Comparison of ENCODE assay signal across 9 cellular contexts in the genomic region with DNA sequence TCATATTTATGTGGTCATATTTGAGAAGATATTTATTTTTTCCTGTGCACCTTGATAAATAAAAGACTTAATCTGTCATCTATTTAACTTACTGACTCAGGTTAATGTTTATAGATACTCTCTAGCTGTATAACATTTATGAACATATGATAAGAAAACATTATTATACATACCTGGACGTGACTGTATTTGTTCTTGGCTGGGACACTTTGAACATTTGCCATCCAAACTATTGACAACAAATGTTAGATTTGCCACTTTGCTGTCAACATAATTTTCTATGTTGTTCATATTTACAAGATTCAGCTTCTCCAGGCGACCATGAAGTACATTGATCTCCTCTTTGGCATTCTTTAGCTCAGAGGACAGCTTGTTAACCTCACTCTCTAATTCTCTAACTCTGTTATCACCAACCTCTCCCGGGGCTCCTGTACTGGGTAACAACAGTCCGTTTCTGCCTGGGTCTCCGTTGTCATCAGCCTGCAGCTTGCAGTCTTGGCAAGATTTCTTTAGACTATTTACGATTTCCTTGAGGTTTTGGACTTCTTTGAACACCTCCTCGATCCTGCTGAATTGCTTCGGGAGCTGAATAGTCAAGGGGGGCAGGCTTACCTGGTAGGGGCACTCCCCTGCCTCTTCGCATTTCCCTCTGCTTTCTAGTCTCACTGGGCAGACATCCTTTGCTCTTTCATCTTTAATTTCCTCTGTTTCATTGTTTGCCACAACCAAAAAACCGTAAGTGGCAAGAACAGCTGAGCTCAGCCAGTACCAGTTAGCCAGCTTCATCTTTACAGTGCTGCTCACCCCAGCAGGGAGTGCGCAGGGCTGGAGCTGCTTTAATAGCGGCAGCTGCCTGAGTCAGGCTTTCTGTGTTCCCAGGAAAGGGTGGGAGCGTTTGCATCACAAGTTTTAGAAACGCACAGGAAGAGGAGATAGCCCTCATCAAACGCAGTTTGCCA. TPM values are rescaled to one million over a fixed set of nuclear protein-coding genes. Genes with fewer than 3 reads are reported as not detected.
DNase-seq lines count a peak whose midpoint lies in the region; ATAC-seq and TF ChIP-seq lines count a peak whose summit lies in the region.
"Had no signal": no experiment of that assay in that cellular context is flagged by ENCODE, and none has a peak within 500 bp of the region (broad histone marks: within the 10 kb centered on the region; RNA-seq: fewer than 3 reads in every experiment).

A gene with protein sequence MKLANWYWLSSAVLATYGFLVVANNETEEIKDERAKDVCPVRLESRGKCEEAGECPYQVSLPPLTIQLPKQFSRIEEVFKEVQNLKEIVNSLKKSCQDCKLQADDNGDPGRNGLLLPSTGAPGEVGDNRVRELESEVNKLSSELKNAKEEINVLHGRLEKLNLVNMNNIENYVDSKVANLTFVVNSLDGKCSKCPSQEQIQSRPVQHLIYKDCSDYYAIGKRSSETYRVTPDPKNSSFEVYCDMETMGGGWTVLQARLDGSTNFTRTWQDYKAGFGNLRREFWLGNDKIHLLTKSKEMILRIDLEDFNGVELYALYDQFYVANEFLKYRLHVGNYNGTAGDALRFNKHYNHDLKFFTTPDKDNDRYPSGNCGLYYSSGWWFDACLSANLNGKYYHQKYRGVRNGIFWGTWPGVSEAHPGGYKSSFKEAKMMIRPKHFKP (minus strand): TSS at position 812 of the 959 bp plus-strand sequence. CDS start 26 bp downstream, at position 786.

- DNase-seq in activated naive CD4-positive, alpha-beta T cell treated with Interleukin-2 at 50 U/mL for 16 hours = peak; percentile 36
- DNase-seq in activated naive CD4-positive, alpha-beta T cell treated with anti-CD3 and anti-CD28 coated beads, Interleukin-2, amount 50 U/mL, for 16 hours = no peak
- DNase-seq in dorsolateral prefrontal cortex (peak in 6 of 10 donors; percentile 38 to 63 (median 54)), medulla oblongata (ENCODE audit: extremely low spot score) (peak; percentile 71)
- DNase-seq in stimulated activated naive CD8-positive, alpha-beta T cell treated with anti-CD3 and anti-CD28 coated beads, Interleukin-15, Interleukin-2, amounts not matched to agents 100 U/mL and 50 U/mL, for 24 hours = peak; percentile 38

- peak within 1 kb of the TSS; percentile 74 for H3K27ac ChIP-seq in VCaP
- peak within 1 kb of the TSS in 27 of 59 donors; percentile 3 to 79 (median 44) for H3K27ac ChIP-seq in dorsolateral prefrontal cortex

- H3K4me3 ChIP-seq in dorsolateral prefrontal cortex = peak within 1 kb of the TSS; percentile 7 to 72 (median 52)

- intact Hi-C loops in dorsolateral prefrontal cortex (cut with DNase I) = no loop called here

- ATAC-seq in stimulated activated naive CD8-positive, alpha-beta T cell treated with anti-CD3 and anti-CD28 coated beads, Interleukin-15, Interleukin-2, amounts not matched to agents 100 U/mL and 50 U/mL, for 24 hours = peak; percentile 83
- ATAC-seq in GM21619 (IDR thresholded peaks at IDR 0.05; ENCODE audit: unreplicated experiment) = no peak
- no peak for ATAC-seq in GM19452 (IDR thresholded peaks at IDR 0.05; ENCODE audit: unreplicated experiment)

- no peaks in the 10 kb centered on the region for H3K27me3 ChIP-seq in dorsolateral prefrontal cortex

- TF ChIP-seq CTCF in VCaP (conservative IDR thresholded peaks at IDR 0.05) = no peak
- no peak for TF ChIP-seq CTCF in dorsolateral prefrontal cortex (IDR thresholded peaks at IDR 0.05 in 54 of 56, conservative IDR thresholded peaks at IDR 0.05 in 2 of 56; ENCODE audit: low read depth in 1 of 56, partially characterized antibody in 56 of 56)

RNA-seq across cellular contexts. Expression of the gene that starts here (rescaled TPM):
- total RNA-seq in dorsolateral prefrontal cortex = 10 to 100 TPM in 23 of 120 experiments, 1 to 10 TPM in 97; 1.5 to 21.5 (median 6.4) TPM
- total RNA-seq: glomerular endothelial cell had no signal
